Comparison of ENCODE assay signal across 12 cellular contexts in the genomic region with DNA sequence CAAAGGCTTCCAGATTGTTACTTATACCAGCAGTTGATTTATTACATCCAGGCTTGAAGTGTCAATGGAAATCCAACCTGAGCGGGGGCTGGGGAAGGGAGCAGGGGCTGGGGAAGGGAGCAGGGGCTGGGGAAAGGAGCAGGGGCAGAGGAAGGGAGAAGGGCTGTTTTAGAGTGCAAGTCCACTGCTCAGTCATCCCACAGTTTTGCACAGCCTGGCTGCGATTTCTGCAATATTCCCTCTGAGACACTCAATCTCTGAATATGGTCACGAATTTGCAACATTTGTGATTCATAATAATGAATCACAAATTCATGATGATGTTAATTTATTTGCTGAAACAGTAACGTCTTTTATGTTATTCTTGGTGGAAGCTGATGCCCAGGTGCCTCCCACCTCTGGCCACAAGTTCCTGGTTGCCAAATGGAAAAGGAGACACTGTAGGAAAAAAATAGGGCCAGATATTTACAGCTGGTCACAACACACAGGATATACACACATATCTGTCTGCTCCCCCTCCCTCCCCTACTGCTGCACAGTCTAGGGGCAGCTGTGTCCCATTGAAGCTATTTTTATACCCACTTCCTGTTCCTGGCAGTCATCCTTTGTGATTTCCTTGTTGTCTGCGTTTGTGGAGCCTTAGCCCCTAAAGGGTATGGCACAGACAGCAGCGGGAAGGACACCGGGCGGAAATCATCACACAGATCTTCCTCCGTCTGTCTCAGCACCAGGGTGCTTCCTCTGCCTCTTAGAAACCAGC.
DNase-seq lines count a peak whose midpoint lies in the region; ATAC-seq, FAIRE-seq and TF ChIP-seq lines count a peak whose summit lies in the region.
"Had no signal": no experiment of that assay in that cellular context is flagged by ENCODE, and none has a peak within 500 bp of the region (broad histone marks: within the 10 kb centered on the region; RNA-seq: fewer than 3 reads in every experiment).

No MANE protein-coding gene starts in this region.

- no peaks in the 10 kb centered on the region for H3K36me3 ChIP-seq in DND-41 (ENCODE audit: insufficient read depth, low read length)

- no peaks in the 10 kb centered on the region for H3K36me3 Mint-ChIP-seq in osteocyte (ENCODE audit: unreplicated experiment)

- FAIRE-seq in GM12892 (lab: Jason Lieb, UNC), result no peak
- FAIRE-seq: TTC549 had no signal

- H3K4me2 ChIP-seq in DND-41 (ENCODE audit: insufficient read depth, low read length), result peak overlapping the region; percentile 41; the same call in 1 of the 2 replicates

- peaks cover 20% of the 10 kb centered on the region for H3K4me1 ChIP-seq in DND-41 (ENCODE audit: insufficient read depth, low read length)

- H3K27me3 ChIP-seq in DND-41 (ENCODE audit: insufficient read depth, low read length, poor library complexity), result no peaks in the 10 kb centered on the region

- no peaks in the 10 kb centered on the region for H4K20me1 ChIP-seq in DND-41 (ENCODE audit: insufficient read depth, low read length)

- no peak overlapping the region for H3K9ac ChIP-seq in DND-41 (ENCODE audit: low read depth, low read length)

- no peaks in the 10 kb centered on the region for H3K9me3 ChIP-seq in DND-41 (ENCODE audit: insufficient read depth, low read length, severe bottlenecking)

- ATAC-seq in DND-41 (ENCODE audit: insufficient read depth, low read depth), result peak; percentile 99
- ATAC-seq in esophagus mucosa, result peak; percentile 33
- ATAC-seq in HG02885 (IDR thresholded peaks at IDR 0.05; ENCODE audit: poor library complexity, unreplicated experiment), result no peak

- H3K4me3 Mint-ChIP-seq in osteocyte (ENCODE audit: unreplicated experiment), result no peak overlapping the region
- H3K4me3 Mint-ChIP-seq: dendritic cell treated with granulocyte-macrophage colony-stimulating factor and Interleukin-4, amounts not matched to agents 40 ng/mL and 50 ng/mL, for 4 days had no signal

- H3K27ac ChIP-seq in DND-41 (ENCODE audit: low read length), result no peak overlapping the region

- peak overlapping the region; percentile 58 for H3K27ac Mint-ChIP-seq in osteocyte (ENCODE audit: unreplicated experiment)
- H3K27ac Mint-ChIP-seq: dendritic cell treated with granulocyte-macrophage colony-stimulating factor and Interleukin-4, amounts not matched to agents 40 ng/mL and 50 ng/mL, for 4 days had no signal

- H3K79me2 ChIP-seq in DND-41 (ENCODE audit: insufficient read depth, low read length), result no peaks in the 10 kb centered on the region

- no peak overlapping the region for H3K4me3 ChIP-seq in DND-41 (ENCODE audit: low read depth in 1 of 2, low read length in 2 of 2)

- H3K9me3 Mint-ChIP-seq in osteocyte (ENCODE audit: unreplicated experiment), result no peaks in the 10 kb centered on the region
- H3K9me3 Mint-ChIP-seq: dendritic cell treated with granulocyte-macrophage colony-stimulating factor and Interleukin-4, amounts not matched to agents 40 ng/mL and 50 ng/mL, for 4 days had no signal

- H2AFZ ChIP-seq in DND-41 (ENCODE audit: low read depth, low read length), result no peak overlapping the region

- DNase-seq in DND-41 (peak; percentile 70), NCI-H2081 treated with DMSO at 0.1 percent for 48 hours (lab: John Stamatoyannopoulos, UW) (peak; percentile 66), osteocyte (ENCODE audit: extremely low spot score, unreplicated experiment) (no peak), NCI-H128 (lab: John Stamatoyannopoulos, UW; ENCODE audit: unreplicated experiment) (no peak), cerebellar cortex (ENCODE audit: low spot score) (no peak), GM12892 (ENCODE audit: insufficient read length) (no peak)
- DNase-seq: activated effector memory CD4-positive, alpha-beta T cell treated with Interleukin-2 at 50 U/mL for 16 hours; occipital lobe had no signal

- no peak for TF ChIP-seq POLR2A in GM12892 (IDR thresholded peaks at IDR 0.05; ENCODE audit: low read depth, low read length)

- TF ChIP-seq CTCF in DND-41 (IDR thresholded peaks at IDR 0.05; ENCODE audit: borderline replicate concordance, extremely low read depth, low read length, poor library complexity, severe bottlenecking) (no peak), osteocyte (IDR thresholded peaks at IDR 0.05) (no peak)

- H3K27me3 Mint-ChIP-seq in osteocyte (ENCODE audit: unreplicated experiment), result peaks cover 6% of the 10 kb centered on the region

- peaks cover 23% of the 10 kb centered on the region for H3K4me1 Mint-ChIP-seq in osteocyte (ENCODE audit: unreplicated experiment)

Comparison
In these comparisons a context has a peak if more than half of its experiments do, and no peak if none do; other contexts are left out.
1. DNase-seq: peak in DND-41 (single experiment) and NCI-H2081 treated with DMSO at 0.1 percent for 48 hours (single experiment); none in osteocyte (single experiment), NCI-H128 (single experiment), cerebellar cortex (single experiment) and GM12892 (single experiment).